10 cellular contexts compared by ENCODE assay signal in genomic region chr11:107927559-107927958, GRCh38. TPM values are rescaled to one million over a fixed set of nuclear protein-coding genes. Genes with fewer than 3 reads are reported as not detected.
DNase-seq lines count a peak whose midpoint lies in the region; ATAC-seq and TF ChIP-seq lines count a peak whose summit lies in the region.
"Had no signal": no experiment of that assay in that cellular context is flagged by ENCODE, and none has a peak within 500 bp of the region (broad histone marks: within the 10 kb centered on the region; RNA-seq: fewer than 3 reads in every experiment).

No MANE protein-coding gene starts in this region.

- H3K27ac ChIP-seq in left ventricle myocardium inferior (replicated peaks) = no peak overlapping the region
- no peak overlapping the region for H3K27ac ChIP-seq in right atrium auricular region
- no peak overlapping the region for H3K27ac ChIP-seq in upper lobe of right lung
- H3K27ac ChIP-seq: sigmoid colon had no signal

- H3K27ac Mint-ChIP-seq in activated naive CD8-positive, alpha-beta T cell = no peak overlapping the region
- no peak overlapping the region for H3K27ac Mint-ChIP-seq in immature natural killer cell

- H3K9me3 Mint-ChIP-seq in activated naive CD8-positive, alpha-beta T cell (ENCODE audit: low read depth) = no peaks in the 10 kb centered on the region
- peaks cover 0 to 3% (median 0%) of the 10 kb centered on the region in 6 donors for H3K9me3 Mint-ChIP-seq in immature natural killer cell

- ATAC-seq in upper lobe of right lung = no peak

- DNase-seq in left ventricle myocardium inferior = no peak
- DNase-seq in right atrium auricular region (ENCODE audit: low spot score) = no peak
- DNase-seq in immature natural killer cell = no peak
- DNase-seq in upper lobe of right lung = no peak
- no peak for DNase-seq in A172 (ENCODE audit: low spot score)
- no peak for DNase-seq in DMS153 treated with DMSO at 0.1 percent for 48 hours (lab: John Stamatoyannopoulos, UW; ENCODE audit: unreplicated experiment)
- no peak for DNase-seq in GM13977 (ENCODE audit: low spot score)

- H3K9me3 ChIP-seq in left ventricle myocardium inferior (replicated peaks) (no peaks in the 10 kb centered on the region), right atrium auricular region (no peaks in the 10 kb centered on the region), upper lobe of right lung (no peaks in the 10 kb centered on the region)
- H3K9me3 ChIP-seq: sigmoid colon had no signal

- in situ Hi-C loops in GM13977 (cut with MboI; ENCODE audit: low pct_unique_long_range_greater_than_20kb, low sequenced_read_pairs, unreplicated experiment) = no loop called here

- intact Hi-C loops in left ventricle myocardium inferior (cut with micrococcal nuclease) = no loop called here
- intact Hi-C loops in upper lobe of right lung (cut with DNase I) = no loop called here

- H3K36me3 ChIP-seq in left ventricle myocardium inferior (no peaks in the 10 kb centered on the region), right atrium auricular region (no peaks in the 10 kb centered on the region), upper lobe of right lung (no peaks in the 10 kb centered on the region)
- H3K36me3 ChIP-seq: sigmoid colon had no signal

- H3K27me3 ChIP-seq in left ventricle myocardium inferior (ENCODE audit: low read depth) (peaks cover 72% of the 10 kb centered on the region), right atrium auricular region (peaks cover 8 to 16% of the 10 kb centered on the region in 2 donors), upper lobe of right lung (peaks cover 16% of the 10 kb centered on the region)

- peak overlapping the region; percentile 57 for H3K4me3 Mint-ChIP-seq in activated naive CD8-positive, alpha-beta T cell
- peak overlapping the region; percentile 71 to 80 (median 74) for H3K4me3 Mint-ChIP-seq in immature natural killer cell

- peaks cover 36% of the 10 kb centered on the region for H3K27me3 Mint-ChIP-seq in activated naive CD8-positive, alpha-beta T cell
- H3K27me3 Mint-ChIP-seq in immature natural killer cell (ENCODE audit: low read depth in 3 of 3) = peaks cover 9 to 17% (median 12%) of the 10 kb centered on the region in 3 donors

- H3K4me1 Mint-ChIP-seq in activated naive CD8-positive, alpha-beta T cell (ENCODE audit: low read depth) = peaks cover 11% of the 10 kb centered on the region
- peaks cover 19 to 23% of the 10 kb centered on the region in 2 donors for H3K4me1 Mint-ChIP-seq in immature natural killer cell

- peak overlapping the region; percentile 58 for H3K4me3 ChIP-seq in left ventricle myocardium inferior
- H3K4me3 ChIP-seq in right atrium auricular region = peak overlapping the region in 1 of 2 donors; percentile 44
- peak overlapping the region; percentile 54 for H3K4me3 ChIP-seq in upper lobe of right lung

- no peak for TF ChIP-seq CTCF in left ventricle myocardium inferior (IDR thresholded peaks at IDR 0.05; ENCODE audit: borderline replicate concordance)
- TF ChIP-seq CTCF in right atrium auricular region (IDR thresholded peaks at IDR 0.05) = no peak
- no peak for TF ChIP-seq CTCF in upper lobe of right lung (IDR thresholded peaks at IDR 0.05)
- no peak for TF ChIP-seq CTCF in GM13977 (IDR thresholded peaks at IDR 0.05; ENCODE audit: extremely low read depth, insufficient read depth, missing control alignments)

- no peaks in the 10 kb centered on the region for H3K36me3 Mint-ChIP-seq in activated naive CD8-positive, alpha-beta T cell
- H3K36me3 Mint-ChIP-seq in immature natural killer cell = peaks cover 0 to 4% (median 0%) of the 10 kb centered on the region in 3 donors

- H3K4me1 ChIP-seq in left ventricle myocardium inferior (peaks cover 12% of the 10 kb centered on the region), right atrium auricular region (peaks cover 0 to 17% of the 10 kb centered on the region in 2 donors), upper lobe of right lung (no peaks in the 10 kb centered on the region)

RNA-seq across cellular contexts. Expression of gene RAB39A, which starts 0.7 kb away (rescaled TPM):
- total RNA-seq in left ventricle myocardium inferior (0.52 TPM), right atrium auricular region (under 1 TPM; 0.22 to 0.71 TPM), upper lobe of right lung (2.0 TPM)
- not detected for polyA plus RNA-seq in immature natural killer cell
- 0.62 and 1.3 TPM in 2 replicates for total RNA-seq in A172 (2014; rRNA removed; shearing (Covaris generic))
- total RNA-seq: NCI-H460 had no signal
